ENCODE assay signal across 8 cellular contexts in genomic region chr5:166677891-166678290, GRCh38.
"Had no signal": no experiment of that assay in that cellular context is flagged by ENCODE, and none has a peak within 500 bp of the region (broad histone marks: within the 10 kb centered on the region; RNA-seq: fewer than 3 reads in every experiment).

No MANE protein-coding gene starts in this region.

- H3K4me1 Mint-ChIP-seq: IgD-negative memory B cell had no signal

- H3K27ac ChIP-seq: GM23248, HL-60, KMS-11 had no signal

- H3K4me3 ChIP-seq: GM23248 had no signal

- H3K4me3 Mint-ChIP-seq: HFFc6, IgD-negative memory B cell had no signal

- H3K27me3 Mint-ChIP-seq: IgD-negative memory B cell had no signal

- H3K27ac Mint-ChIP-seq: HFFc6, IgD-negative memory B cell had no signal

- H3K36me3 Mint-ChIP-seq: IgD-negative memory B cell had no signal

- H3K9ac ChIP-seq: GM23248, KMS-11 had no signal

- DNase-seq: GM23248, H7, HFFc6, Karpas-422, KBM-7 had no signal
